In the genomic region with DNA sequence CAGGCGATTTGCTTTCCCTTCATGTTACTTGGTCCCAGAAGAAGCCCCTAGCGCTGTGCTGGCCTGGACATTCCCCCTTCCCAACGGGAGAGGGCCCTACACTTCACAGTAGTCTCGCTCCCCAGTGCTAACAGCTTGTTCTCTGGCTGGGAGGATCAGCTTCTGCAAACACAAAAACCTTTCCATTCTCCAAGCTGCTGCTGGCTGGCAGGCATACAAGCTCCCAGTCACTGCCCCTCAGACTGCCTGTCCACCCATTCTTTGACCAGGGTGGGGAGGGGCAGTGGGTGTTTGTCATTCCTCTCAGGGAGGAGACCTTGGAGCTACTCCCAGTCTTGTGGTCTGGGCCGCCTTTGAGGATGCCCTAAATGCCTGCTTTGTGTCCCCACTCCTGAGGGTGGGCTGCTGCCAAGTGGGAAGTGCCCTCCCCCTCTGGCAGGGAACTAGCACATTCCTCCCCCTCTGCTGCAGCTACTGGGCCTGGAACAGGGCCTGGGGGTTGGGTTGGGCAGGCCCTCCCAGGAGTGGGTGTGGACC, we compare ENCODE assay signal across 12 cellular contexts. TPM values are rescaled to one million over a fixed set of nuclear protein-coding genes. Genes with fewer than 3 reads are reported as not detected.
DNase-seq lines count a peak whose midpoint lies in the region; ATAC-seq and TF ChIP-seq lines count a peak whose summit lies in the region.
"Had no signal": no experiment of that assay in that cellular context is flagged by ENCODE, and none has a peak within 500 bp of the region (broad histone marks: within the 10 kb centered on the region; RNA-seq: fewer than 3 reads in every experiment).

No MANE protein-coding gene starts in this region.

- ATAC-seq in natural killer cell treated with Interleukin-12 subunit alpha and Interleukin-12 subunit beta and Interleukin-15 and Interleukin-18, amount 100 ng/mL, for 72 hours = peak in 1 of 2 donors; percentile 17
- ATAC-seq in natural killer cell (no peak), lower lobe of right lung (peak; percentile 86 to 90), HG02938 (IDR thresholded peaks at IDR 0.05; ENCODE audit: unreplicated experiment) (no peak)

- H3K36me3 Mint-ChIP-seq in natural killer cell treated with Interleukin-12 subunit alpha and Interleukin-12 subunit beta and Interleukin-15 and Interleukin-18, amount 100 ng/mL, for 72 hours = no peaks in the 10 kb centered on the region
- H3K36me3 Mint-ChIP-seq in natural killer cell = no peaks in the 10 kb centered on the region

- no peaks in the 10 kb centered on the region for H3K36me3 ChIP-seq in lower lobe of right lung
- H3K36me3 ChIP-seq: suprapubic skin had no signal

- H3K27me3 ChIP-seq in dorsolateral prefrontal cortex = no peaks in the 10 kb centered on the region
- H3K27me3 ChIP-seq in lower lobe of right lung (ENCODE audit: low read depth) = no peaks in the 10 kb centered on the region
- H3K27me3 ChIP-seq: suprapubic skin had no signal

- peak; percentile 6 for DNase-seq in natural killer cell treated with Interleukin-12 subunit alpha and Interleukin-12 subunit beta and Interleukin-15 and Interleukin-18, amount 100 ng/mL, for 72 hours (ENCODE audit: low spot score)
- DNase-seq in natural killer cell (no peak), dorsolateral prefrontal cortex (peak; percentile 53 to 99 (median 96)), lower lobe of right lung (peak; percentile 78), NCI-H524 treated with DMSO at 0.1 percent for 48 hours (lab: John Stamatoyannopoulos, UW) (no peak), GM19240 (ENCODE audit: insufficient read length, low spot score) (no peak), glomerular visceral epithelial cell (ENCODE audit: extremely low spot score) (no peak)

- H3K9me3 Mint-ChIP-seq in natural killer cell treated with Interleukin-12 subunit alpha and Interleukin-12 subunit beta and Interleukin-15 and Interleukin-18, amount 100 ng/mL, for 72 hours = no peaks in the 10 kb centered on the region
- no peaks in the 10 kb centered on the region for H3K9me3 Mint-ChIP-seq in natural killer cell

- intact Hi-C loops in natural killer cell (cut with micrococcal nuclease) = no loop called here
- intact Hi-C loops in dorsolateral prefrontal cortex (cut with DNase I) = loop anchor here (1.0 to 5.0 kb wide), 9 partner anchors 20 to 170 kb away; a partner anchor contains a TSS
- intact Hi-C loops in lower lobe of right lung (cut with DNase I) = loop anchor here (10.0 kb wide), 1 partner anchor 97 kb away; no protein-coding TSS in a partner anchor

- peaks cover 15 to 28% of the 10 kb centered on the region in 2 donors for H3K27me3 Mint-ChIP-seq in natural killer cell treated with Interleukin-12 subunit alpha and Interleukin-12 subunit beta and Interleukin-15 and Interleukin-18, amount 100 ng/mL, for 72 hours
- peaks cover 25 to 28% of the 10 kb centered on the region in 2 donors for H3K27me3 Mint-ChIP-seq in natural killer cell (ENCODE audit: low read depth in 2 of 2)

- TF ChIP-seq CTCF in natural killer cell (IDR thresholded peaks at IDR 0.05) (no peak), dorsolateral prefrontal cortex (IDR thresholded peaks at IDR 0.05 in 54 of 56, conservative IDR thresholded peaks at IDR 0.05 in 2 of 56; ENCODE audit: low read depth in 1 of 56, partially characterized antibody in 56 of 56) (peak; percentile 55 to 88 (median 78)), lower lobe of right lung (IDR thresholded peaks at IDR 0.05) (peak; percentile 25)

- H3K27ac Mint-ChIP-seq in natural killer cell treated with Interleukin-12 subunit alpha and Interleukin-12 subunit beta and Interleukin-15 and Interleukin-18, amount 100 ng/mL, for 72 hours = no peak overlapping the region
- H3K27ac Mint-ChIP-seq in natural killer cell = no peak overlapping the region
- H3K27ac Mint-ChIP-seq: B cell had no signal

- H3K4me3 ChIP-seq in dorsolateral prefrontal cortex (peak overlapping the region in 21 of 59 donors; percentile 1 to 40 (median 19)), lower lobe of right lung (no peak overlapping the region)
- H3K4me3 ChIP-seq: suprapubic skin had no signal

- H3K27ac ChIP-seq in dorsolateral prefrontal cortex (peak overlapping the region in 58 of 59 donors; percentile 45 to 90 (median 80)), lower lobe of right lung (no peak overlapping the region)
- H3K27ac ChIP-seq: suprapubic skin had no signal

- no peaks in the 10 kb centered on the region for H3K9me3 ChIP-seq in lower lobe of right lung
- H3K9me3 ChIP-seq: suprapubic skin had no signal

- H3K4me1 Mint-ChIP-seq in natural killer cell treated with Interleukin-12 subunit alpha and Interleukin-12 subunit beta and Interleukin-15 and Interleukin-18, amount 100 ng/mL, for 72 hours (ENCODE audit: low read depth in 2 of 2) = no peaks in the 10 kb centered on the region
- H3K4me1 Mint-ChIP-seq in natural killer cell = no peaks in the 10 kb centered on the region
- H3K4me1 Mint-ChIP-seq: B cell had no signal

- H3K4me3 Mint-ChIP-seq in natural killer cell treated with Interleukin-12 subunit alpha and Interleukin-12 subunit beta and Interleukin-15 and Interleukin-18, amount 100 ng/mL, for 72 hours = no peak overlapping the region
- H3K4me3 Mint-ChIP-seq in natural killer cell = no peak overlapping the region
- H3K4me3 Mint-ChIP-seq: B cell had no signal

- H3K4me1 ChIP-seq in lower lobe of right lung = peaks cover 21% of the 10 kb centered on the region

RNA-seq across cellular contexts. Expression of a gene that starts 20.8 kb away (rescaled TPM):
- total RNA-seq in natural killer cell treated with Interleukin-12 subunit alpha and Interleukin-12 subunit beta and Interleukin-15 and Interleukin-18, amount 100 ng/mL, for 72 hours = not detected
- total RNA-seq in natural killer cell (1 to 10 TPM in 1 of 3 donors, under 1 TPM in 1, not detected in 1; 0.34 to 1.7 TPM), dorsolateral prefrontal cortex (100 to 1,000 TPM in 101 of 120 experiments, 10 to 100 TPM in 19; 56.2 to 336 (median 124) TPM), lower lobe of right lung (0.59 TPM)
- total RNA-seq: B cell; bronchial epithelial cell; T-helper 2 cell treated with Interferon-gamma antibody and Interleukin-4, amounts not matched to agents 100 ng/mL and 5 ng/mL, for 36 hours had no signal

RNA-seq across cellular contexts. Expression of a gene that starts 43.4 kb away (rescaled TPM):
- total RNA-seq in natural killer cell treated with Interleukin-12 subunit alpha and Interleukin-12 subunit beta and Interleukin-15 and Interleukin-18, amount 100 ng/mL, for 72 hours = not detected
- total RNA-seq in natural killer cell (not detected), dorsolateral prefrontal cortex (10 to 100 TPM in 2 of 120 experiments, 1 to 10 TPM in 118; 1.0 to 11.2 (median 4.2) TPM), lower lobe of right lung (13.5 TPM)
- total RNA-seq: B cell; bronchial epithelial cell; suprapubic skin; T-helper 2 cell treated with Interferon-gamma antibody and Interleukin-4, amounts not matched to agents 100 ng/mL and 5 ng/mL, for 36 hours had no signal

RNA-seq across cellular contexts. Expression of a gene that starts 43.6 kb away (rescaled TPM):
- total RNA-seq in natural killer cell treated with Interleukin-12 subunit alpha and Interleukin-12 subunit beta and Interleukin-15 and Interleukin-18, amount 100 ng/mL, for 72 hours = 10 to 100 TPM; 21.4 to 23.5 TPM
- total RNA-seq in natural killer cell (10 to 100 TPM; 18.9 to 20.6 (median 19.2) TPM), dorsolateral prefrontal cortex (100 to 1,000 TPM in 115 of 120 experiments, 10 to 100 TPM in 5; 93.3 to 167 (median 131) TPM), lower lobe of right lung (24.5 TPM)

Comparison
In these comparisons a context has a peak if more than half of its experiments do, and no peak if none do; other contexts are left out.
1. DNase-seq: peak in natural killer cell treated with Interleukin-12 subunit alpha and Interleukin-12 subunit beta and Interleukin-15 and Interleukin-18, amount 100 ng/mL, for 72 hours (single experiment), dorsolateral prefrontal cortex (10 of 10) and lower lobe of right lung (single experiment); none in natural killer cell (single experiment), NCI-H524 treated with DMSO at 0.1 percent for 48 hours (single experiment), GM19240 (single experiment) and glomerular visceral epithelial cell (single experiment).
2. ATAC-seq: peak in lower lobe of right lung (2 of 2); none in natural killer cell (0 of 3) and HG02938 (single experiment).
3. RNA of a gene that starts 20.8 kb away (total RNA-seq): 56.2 to 336 TPM in dorsolateral prefrontal cortex; 0.59 TPM in lower lobe of right lung (single experiment), 0.34 to 1.7 TPM in natural killer cell and not detected in natural killer cell treated with Interleukin-12 subunit alpha and Interleukin-12 subunit beta and Interleukin-15 and Interleukin-18, amount 100 ng/mL, for 72 hours; every median in the first group is over 10 times any median in the second.